Comparison of ENCODE assay signal across 8 cellular contexts in the genomic region with DNA sequence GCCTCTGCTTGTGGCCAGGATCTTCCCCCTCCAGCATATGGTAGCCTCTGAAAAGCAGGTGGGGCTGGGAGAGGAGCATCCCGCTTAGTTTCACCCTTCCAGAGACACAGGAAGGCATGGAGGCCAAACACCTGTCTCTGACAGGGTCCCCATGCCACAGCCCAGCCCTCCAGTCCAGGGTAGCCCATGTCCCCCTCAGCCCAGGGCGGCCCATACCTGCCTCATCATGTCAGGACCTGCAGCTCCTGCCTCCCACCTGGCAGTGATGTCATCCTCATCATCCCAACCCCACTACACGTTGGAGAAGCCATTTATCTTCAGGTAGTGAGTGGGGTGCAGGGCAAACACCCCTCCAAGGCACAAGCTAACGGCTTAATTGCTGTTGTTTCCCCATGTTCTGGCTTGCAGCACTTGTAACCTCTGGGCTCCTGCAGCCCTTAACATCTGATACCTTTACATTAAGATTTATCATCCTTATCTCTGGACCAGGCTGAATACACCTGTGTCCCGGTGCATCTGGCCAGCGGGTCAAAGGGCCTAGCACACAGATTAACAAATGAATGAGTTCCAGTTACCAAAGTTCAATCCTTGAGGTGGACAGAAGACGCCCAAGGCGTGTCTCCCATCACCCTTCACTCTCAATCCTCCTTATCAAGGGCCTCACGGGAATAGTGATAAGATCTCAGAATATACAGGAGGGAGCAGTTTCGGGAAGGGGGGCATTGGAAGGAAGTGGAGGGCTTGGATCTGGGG. TPM values are rescaled to one million over a fixed set of nuclear protein-coding genes. Genes with fewer than 3 reads are reported as not detected.
DNase-seq lines count a peak whose midpoint lies in the region; ATAC-seq and TF ChIP-seq lines count a peak whose summit lies in the region.

No MANE protein-coding gene starts in this region.

- H3K27me3 Mint-ChIP-seq in activated CD8-positive, alpha-beta memory T cell treated with anti-CD3 and anti-CD28 coated beads, Interleukin-2, amount 10 ng/mL, durations not matched to agents 7 days and 5 days = no peaks in the 10 kb centered on the region

- intact Hi-C loops in testis (cut with DNase I; ENCODE audit: low total_unique reads) (no loop called here), adrenal gland (cut with DNase I) (no loop called here)

- WGBS in testis, 2 donors = 8 to 25% methylated on average over 9 to 10 of the region's 10 CpGs
- 24 to 30% (median 27%) methylated on average over 8 to 10 of the region's 10 CpGs for WGBS in adrenal gland, 4 donors

- TF ChIP-seq CTCF in testis (IDR thresholded peaks at IDR 0.05) (no peak), GM13977 (IDR thresholded peaks at IDR 0.05; ENCODE audit: extremely low read depth, insufficient read depth, missing control alignments) (no peak), adrenal gland (IDR thresholded peaks at IDR 0.05) (no peak)

- H3K9me3 ChIP-seq in testis (no peaks in the 10 kb centered on the region), adrenal gland (replicated peaks in 1 of 3) (no peaks in the 10 kb centered on the region)

- in situ Hi-C loops in GM13977 (cut with MboI; ENCODE audit: low pct_unique_long_range_greater_than_20kb, low sequenced_read_pairs, unreplicated experiment) = no loop called here

- no peak for ATAC-seq in activated CD8-positive, alpha-beta memory T cell treated with anti-CD3 and anti-CD28 coated beads, Interleukin-2, amount 10 ng/mL, durations not matched to agents 7 days and 5 days
- ATAC-seq in activated naive CD4-positive, alpha-beta T cell treated with anti-CD3 and anti-CD28 coated beads, Interleukin-2, amount 50 U/mL, for 72 hours = no peak

- H3K9me3 Mint-ChIP-seq in activated CD8-positive, alpha-beta memory T cell treated with anti-CD3 and anti-CD28 coated beads, Interleukin-2, amount 10 ng/mL, durations not matched to agents 7 days and 5 days (ENCODE audit: low read depth) = peaks cover 10% of the 10 kb centered on the region
- peaks cover 6% of the 10 kb centered on the region in 2 donors for H3K9me3 Mint-ChIP-seq in activated naive CD4-positive, alpha-beta T cell treated with anti-CD3 and anti-CD28 coated beads, Interleukin-2, amount 50 U/mL, for 72 hours

- TF ChIP-seq POLR2A in testis (IDR thresholded peaks at IDR 0.05) = no peak
- no peak for TF ChIP-seq POLR2A in adrenal gland (IDR thresholded peaks at IDR 0.05)

- peaks cover 9% of the 10 kb centered on the region for H3K36me3 Mint-ChIP-seq in activated CD8-positive, alpha-beta memory T cell treated with anti-CD3 and anti-CD28 coated beads, Interleukin-2, amount 10 ng/mL, durations not matched to agents 7 days and 5 days
- H3K36me3 Mint-ChIP-seq in activated naive CD4-positive, alpha-beta T cell treated with anti-CD3 and anti-CD28 coated beads, Interleukin-2, amount 50 U/mL, for 72 hours = peaks cover 12 to 28% of the 10 kb centered on the region in 2 donors

- H3K4me1 ChIP-seq in testis (peaks cover 10% of the 10 kb centered on the region), adrenal gland (replicated peaks in 1 of 2) (peaks cover 0 to 9% of the 10 kb centered on the region in 2 donors)

- DNase-seq in activated CD8-positive, alpha-beta memory T cell treated with anti-CD3 and anti-CD28 coated beads, Interleukin-2, amount 10 ng/mL, durations not matched to agents 7 days and 5 days = no peak
- DNase-seq in activated CD8-positive, alpha-beta memory T cell treated with anti-CD3 and anti-CD28 coated beads for 24 hours = no peak
- DNase-seq in activated naive CD4-positive, alpha-beta T cell treated with anti-CD3 and anti-CD28 coated beads, Interleukin-2, amount 50 U/mL, for 72 hours (ENCODE audit: low spot score in 2 of 2) = no peak
- DNase-seq in testis = no peak
- DNase-seq in GM13977 (ENCODE audit: low spot score) = no peak
- no peak for DNase-seq in adrenal gland
- no peak for DNase-seq in NCI-H1048 (lab: John Stamatoyannopoulos, UW)

- H3K4me3 ChIP-seq in testis = peak overlapping the region; percentile 57 to 73
- peak overlapping the region in 2 of 4 donors; percentile 45 to 71 for H3K4me3 ChIP-seq in adrenal gland

- CTCF ChIA-PET in activated CD8-positive, alpha-beta memory T cell treated with anti-CD3 and anti-CD28 coated beads, Interleukin-2, amount 10 ng/mL, durations not matched to agents 7 days and 5 days (lab: Charles Lee) = interaction anchor here (1.5 kb wide), 1 partner anchor 64 kb away, joined by 7 read pairs; no protein-coding TSS in a partner anchor

- H3K36me3 ChIP-seq in testis (ENCODE audit: low read depth, missing control alignments) = no peaks in the 10 kb centered on the region
- no peaks in the 10 kb centered on the region for H3K36me3 ChIP-seq in adrenal gland (replicated peaks in 1 of 2)

- peak overlapping the region; percentile 75 for H3K27ac Mint-ChIP-seq in activated CD8-positive, alpha-beta memory T cell treated with anti-CD3 and anti-CD28 coated beads, Interleukin-2, amount 10 ng/mL, durations not matched to agents 7 days and 5 days
- peak overlapping the region; percentile 11 to 57 for H3K27ac Mint-ChIP-seq in activated naive CD4-positive, alpha-beta T cell treated with anti-CD3 and anti-CD28 coated beads, Interleukin-2, amount 50 U/mL, for 72 hours

- H3K4me1 Mint-ChIP-seq in activated CD8-positive, alpha-beta memory T cell treated with anti-CD3 and anti-CD28 coated beads, Interleukin-2, amount 10 ng/mL, durations not matched to agents 7 days and 5 days = peaks cover 16% of the 10 kb centered on the region

- H3K27me3 ChIP-seq in layer of hippocampus (ENCODE audit: control insufficient read depth, insufficient read depth, low read length) (no peaks in the 10 kb centered on the region), testis (no peaks in the 10 kb centered on the region), adrenal gland (no peaks in the 10 kb centered on the region)

- peak overlapping the region; percentile 84 for H3K4me3 Mint-ChIP-seq in activated CD8-positive, alpha-beta memory T cell treated with anti-CD3 and anti-CD28 coated beads, Interleukin-2, amount 10 ng/mL, durations not matched to agents 7 days and 5 days

- peak overlapping the region; percentile 80 for H3K27ac ChIP-seq in layer of hippocampus (ENCODE audit: low read depth, low read length)
- H3K27ac ChIP-seq in testis = no peak overlapping the region
- H3K27ac ChIP-seq in adrenal gland = peak overlapping the region in 1 of 5 donors; percentile 36

RNA-seq across cellular contexts. Expression of gene ZNF175, which starts 22.2 kb away (rescaled TPM):
- 10 to 100 TPM in 1 of 2 experiments, 1 to 10 TPM in 1; 8.3 to 10.1 TPM for total RNA-seq in activated CD8-positive, alpha-beta memory T cell treated with anti-CD3 and anti-CD28 coated beads, Interleukin-2, amount 10 ng/mL, durations not matched to agents 7 days and 5 days
- total RNA-seq in activated naive CD4-positive, alpha-beta T cell treated with anti-CD3 and anti-CD28 coated beads, Interleukin-2, amount 50 U/mL, for 72 hours = 10 to 100 TPM; 11.3 to 14.2 TPM
- total RNA-seq in testis (10 to 100 TPM; 12.1 to 12.3 TPM), adrenal gland (10 to 100 TPM in 4 of 8 donors, 1 to 10 TPM in 4; 2.5 to 14.5 (median 9.1) TPM)
- polyA plus RNA-seq in testis (ENCODE audit: insufficient read depth, low read depth, low replicate concordance) (11.0 TPM), adrenal gland (1 to 10 TPM; 2.1 to 6.5 (median 3.4) TPM)

RNA-seq across cellular contexts. Expression of gene SIGLEC5, which starts 36.9 kb away (rescaled TPM):
- total RNA-seq in activated CD8-positive, alpha-beta memory T cell treated with anti-CD3 and anti-CD28 coated beads, Interleukin-2, amount 10 ng/mL, durations not matched to agents 7 days and 5 days = not detected
- not detected for total RNA-seq in activated naive CD4-positive, alpha-beta T cell treated with anti-CD3 and anti-CD28 coated beads, Interleukin-2, amount 50 U/mL, for 72 hours
- not detected for total RNA-seq in testis
- polyA plus RNA-seq in testis (ENCODE audit: insufficient read depth, low read depth, low replicate concordance) = not detected
- total RNA-seq in adrenal gland = 1 to 10 TPM in 1 of 8 donors, under 1 TPM in 3, not detected in 4; 0.36 to 3.0 (median 0.65) TPM
- not detected for polyA plus RNA-seq in adrenal gland

RNA-seq across cellular contexts. Expression of gene SIGLEC14, which starts 53.3 kb away (rescaled TPM):
- under 1 TPM in 1 of 2 experiments, not detected in 1; 0.91 TPM for total RNA-seq in activated CD8-positive, alpha-beta memory T cell treated with anti-CD3 and anti-CD28 coated beads, Interleukin-2, amount 10 ng/mL, durations not matched to agents 7 days and 5 days
- under 1 TPM in 1 of 2 donors, not detected in 1; 0.47 TPM for total RNA-seq in activated naive CD4-positive, alpha-beta T cell treated with anti-CD3 and anti-CD28 coated beads, Interleukin-2, amount 50 U/mL, for 72 hours
- total RNA-seq in testis = 1 to 10 TPM; 3.7 to 5.7 TPM
- polyA plus RNA-seq in testis (ENCODE audit: insufficient read depth, low read depth, low replicate concordance) = 1.5 TPM
- 10 to 100 TPM in 4 of 8 donors, 1 to 10 TPM in 2, under 1 TPM in 1, not detected in 1; 0.72 to 29.0 (median 13.3) TPM for total RNA-seq in adrenal gland
- polyA plus RNA-seq in adrenal gland = 1 to 10 TPM; 1.2 to 3.6 (median 2.7) TPM
